Comparison of ENCODE assay signal across 1 cellular context in the genomic region with DNA sequence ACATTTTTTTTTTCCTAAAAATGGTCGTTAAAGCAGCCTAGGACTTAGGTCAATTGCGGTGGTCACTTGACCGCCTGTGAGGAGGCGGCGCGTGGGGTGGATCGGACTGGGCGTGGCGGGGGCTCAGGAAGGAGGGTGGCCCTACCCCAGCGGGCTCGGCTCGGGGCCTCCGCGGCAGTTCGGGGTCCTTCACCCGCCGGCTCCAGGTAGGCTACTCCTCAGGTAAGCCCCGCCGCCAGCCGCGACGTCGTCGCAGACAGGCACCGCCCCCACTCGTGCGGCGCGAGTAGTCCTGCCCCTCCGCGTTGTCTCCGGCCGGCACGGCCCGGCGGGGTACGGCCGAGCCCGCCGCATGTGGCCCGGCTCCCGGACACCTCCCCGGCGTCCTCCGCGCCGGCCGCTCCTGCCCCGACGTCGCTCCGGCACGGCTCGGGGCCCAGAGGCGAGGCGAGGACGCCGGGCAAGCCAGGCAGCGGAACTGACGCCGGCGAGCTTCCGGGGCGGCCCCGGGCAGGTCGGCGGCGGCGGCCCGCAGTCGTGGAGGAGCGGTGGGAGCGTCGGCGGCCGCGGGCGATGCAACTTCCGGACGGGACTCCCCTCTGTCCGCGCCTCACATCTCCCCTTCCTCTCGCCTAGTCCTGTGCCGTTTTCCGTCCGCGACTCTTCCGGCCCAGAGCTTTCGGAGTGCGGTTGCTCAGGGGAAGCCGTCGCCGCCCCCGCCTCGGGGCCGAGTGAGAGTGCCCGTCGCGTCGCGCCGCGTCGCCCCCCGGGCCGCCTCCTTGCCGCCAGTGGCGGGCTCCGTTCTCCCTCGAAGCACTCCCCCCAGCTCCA.
TF ChIP-seq lines count a peak whose summit lies in the region.

A gene (plus strand): TSS at position 513 of the 831 bp plus-strand sequence. CDS start 322 bp downstream, outside the sequence.

TF ChIP-seq in HepG2, 621 proteins besides CTCF, POLR2A, EP300 and RAD21 (continued from another document and continues in another):
- TF ChIP-seq, protein P1, sequence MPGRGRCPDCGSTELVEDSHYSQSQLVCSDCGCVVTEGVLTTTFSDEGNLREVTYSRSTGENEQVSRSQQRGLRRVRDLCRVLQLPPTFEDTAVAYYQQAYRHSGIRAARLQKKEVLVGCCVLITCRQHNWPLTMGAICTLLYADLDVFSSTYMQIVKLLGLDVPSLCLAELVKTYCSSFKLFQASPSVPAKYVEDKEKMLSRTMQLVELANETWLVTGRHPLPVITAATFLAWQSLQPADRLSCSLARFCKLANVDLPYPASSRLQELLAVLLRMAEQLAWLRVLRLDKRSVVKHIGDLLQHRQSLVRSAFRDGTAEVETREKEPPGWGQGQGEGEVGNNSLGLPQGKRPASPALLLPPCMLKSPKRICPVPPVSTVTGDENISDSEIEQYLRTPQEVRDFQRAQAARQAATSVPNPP (CRISPR knock-in tag; IDR thresholded peaks at IDR 0.05): peak; percentile 90; the same call in 1 of the 2 replicates
- TF ChIP-seq, protein P2, sequence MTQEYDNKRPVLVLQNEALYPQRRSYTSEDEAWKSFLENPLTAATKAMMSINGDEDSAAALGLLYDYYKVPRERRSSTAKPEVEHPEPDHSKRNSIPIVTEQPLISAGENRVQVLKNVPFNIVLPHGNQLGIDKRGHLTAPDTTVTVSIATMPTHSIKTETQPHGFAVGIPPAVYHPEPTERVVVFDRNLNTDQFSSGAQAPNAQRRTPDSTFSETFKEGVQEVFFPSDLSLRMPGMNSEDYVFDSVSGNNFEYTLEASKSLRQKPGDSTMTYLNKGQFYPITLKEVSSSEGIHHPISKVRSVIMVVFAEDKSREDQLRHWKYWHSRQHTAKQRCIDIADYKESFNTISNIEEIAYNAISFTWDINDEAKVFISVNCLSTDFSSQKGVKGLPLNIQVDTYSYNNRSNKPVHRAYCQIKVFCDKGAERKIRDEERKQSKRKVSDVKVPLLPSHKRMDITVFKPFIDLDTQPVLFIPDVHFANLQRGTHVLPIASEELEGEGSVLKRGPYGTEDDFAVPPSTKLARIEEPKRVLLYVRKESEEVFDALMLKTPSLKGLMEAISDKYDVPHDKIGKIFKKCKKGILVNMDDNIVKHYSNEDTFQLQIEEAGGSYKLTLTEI (CRISPR knock-in tag; conservative IDR thresholded peaks at IDR 0.05): no peak
- TF ChIP-seq, protein P3, sequence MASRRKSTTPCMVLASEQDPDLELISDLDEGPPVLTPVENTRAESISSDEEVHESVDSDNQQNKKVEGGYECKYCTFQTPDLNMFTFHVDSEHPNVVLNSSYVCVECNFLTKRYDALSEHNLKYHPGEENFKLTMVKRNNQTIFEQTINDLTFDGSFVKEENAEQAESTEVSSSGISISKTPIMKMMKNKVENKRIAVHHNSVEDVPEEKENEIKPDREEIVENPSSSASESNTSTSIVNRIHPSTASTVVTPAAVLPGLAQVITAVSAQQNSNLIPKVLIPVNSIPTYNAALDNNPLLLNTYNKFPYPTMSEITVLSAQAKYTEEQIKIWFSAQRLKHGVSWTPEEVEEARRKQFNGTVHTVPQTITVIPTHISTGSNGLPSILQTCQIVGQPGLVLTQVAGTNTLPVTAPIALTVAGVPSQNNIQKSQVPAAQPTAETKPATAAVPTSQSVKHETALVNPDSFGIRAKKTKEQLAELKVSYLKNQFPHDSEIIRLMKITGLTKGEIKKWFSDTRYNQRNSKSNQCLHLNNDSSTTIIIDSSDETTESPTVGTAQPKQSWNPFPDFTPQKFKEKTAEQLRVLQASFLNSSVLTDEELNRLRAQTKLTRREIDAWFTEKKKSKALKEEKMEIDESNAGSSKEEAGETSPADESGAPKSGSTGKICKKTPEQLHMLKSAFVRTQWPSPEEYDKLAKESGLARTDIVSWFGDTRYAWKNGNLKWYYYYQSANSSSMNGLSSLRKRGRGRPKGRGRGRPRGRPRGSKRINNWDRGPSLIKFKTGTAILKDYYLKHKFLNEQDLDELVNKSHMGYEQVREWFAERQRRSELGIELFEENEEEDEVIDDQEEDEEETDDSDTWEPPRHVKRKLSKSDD (CRISPR knock-in tag; IDR thresholded peaks at IDR 0.05; ENCODE audit: low read depth): 0 out of 2 replicates have a peak, but pooled peaks have one; percentile 57
- TF ChIP-seq ZNF567 (CRISPR knock-in tag; IDR thresholded peaks at IDR 0.05; ENCODE audit: borderline replicate concordance) (0 out of 2 replicates have a peak, but pooled peaks have one; percentile 53), ZMAT3 (CRISPR knock-in tag; conservative IDR thresholded peaks at IDR 0.05) (peak; percentile 75; the same call in 1 of the 2 replicates), ZNF264 (CRISPR knock-in tag; IDR thresholded peaks at IDR 0.05) (no peak), ETV5 (CRISPR knock-in tag; IDR thresholded peaks at IDR 0.05; ENCODE audit: borderline replicate concordance) (peak; percentile 84), KDM2A (CRISPR knock-in tag; IDR thresholded peaks at IDR 0.05; ENCODE audit: borderline replicate concordance, low read depth) (peak; percentile 87; the same call in 1 of the 2 replicates), CCDC6 (CRISPR knock-in tag; IDR thresholded peaks at IDR 0.05) (peak; percentile 93; the same call in 1 of the 2 replicates), ZNF543 (CRISPR knock-in tag; IDR thresholded peaks at IDR 0.05) (peak; percentile 61; the same call in 1 of the 2 replicates), ZBTB1 (CRISPR knock-in tag; IDR thresholded peaks at IDR 0.05; ENCODE audit: borderline replicate concordance) (no peak), ZNF235 (CRISPR knock-in tag; IDR thresholded peaks at IDR 0.05; ENCODE audit: borderline replicate concordance) (peak; percentile 64; the same call in 1 of the 2 replicates), KAT8 (CRISPR knock-in tag; IDR thresholded peaks at IDR 0.05) (peak; percentile 89), HNRNPLL (IDR thresholded peaks at IDR 0.05; ENCODE audit: low read depth, low read length, poor library complexity, severe bottlenecking) (peak; percentile 79), HIVEP1 (CRISPR knock-in tag; IDR thresholded peaks at IDR 0.05) (no peak), ZNF75D (CRISPR knock-in tag; IDR thresholded peaks at IDR 0.05; ENCODE audit: borderline replicate concordance) (no peak), ZNF709 (CRISPR knock-in tag; IDR thresholded peaks at IDR 0.05) (peak; percentile 87), HOXA9 (CRISPR knock-in tag; IDR thresholded peaks at IDR 0.05; ENCODE audit: borderline replicate concordance) (peak; percentile 88)
- TF ChIP-seq, protein P4, sequence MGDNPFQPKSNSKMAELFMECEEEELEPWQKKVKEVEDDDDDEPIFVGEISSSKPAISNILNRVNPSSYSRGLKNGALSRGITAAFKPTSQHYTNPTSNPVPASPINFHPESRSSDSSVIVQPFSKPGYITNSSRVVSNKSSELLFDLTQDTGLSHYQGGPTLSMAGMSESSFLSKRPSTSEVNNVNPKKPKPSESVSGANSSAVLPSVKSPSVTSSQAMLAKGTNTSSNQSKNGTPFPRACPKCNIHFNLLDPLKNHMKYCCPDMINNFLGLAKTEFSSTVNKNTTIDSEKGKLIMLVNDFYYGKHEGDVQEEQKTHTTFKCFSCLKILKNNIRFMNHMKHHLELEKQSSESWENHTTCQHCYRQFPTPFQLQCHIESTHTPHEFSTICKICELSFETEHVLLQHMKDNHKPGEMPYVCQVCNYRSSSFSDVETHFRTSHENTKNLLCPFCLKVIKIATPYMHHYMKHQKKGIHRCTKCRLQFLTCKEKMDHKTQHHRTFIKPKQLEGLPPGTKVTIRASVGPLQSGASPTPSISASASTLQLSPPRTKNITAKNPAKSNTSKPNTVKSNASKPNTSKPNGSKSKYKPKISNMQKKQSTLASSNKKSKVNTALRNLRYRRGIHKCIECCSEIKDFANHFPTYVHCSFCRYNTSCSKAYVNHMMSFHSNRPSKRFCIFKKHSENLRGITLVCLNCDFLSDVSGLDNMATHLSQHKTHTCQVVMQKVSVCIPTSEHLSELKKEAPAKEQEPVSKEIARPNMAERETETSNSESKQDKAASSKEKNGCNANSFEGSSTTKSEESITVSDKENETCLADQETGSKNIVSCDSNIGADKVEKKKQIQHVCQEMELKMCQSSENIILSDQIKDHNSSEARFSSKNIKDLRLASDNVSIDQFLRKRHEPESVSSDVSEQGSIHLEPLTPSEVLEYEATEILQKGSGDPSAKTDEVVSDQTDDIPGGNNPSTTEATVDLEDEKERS (CRISPR knock-in tag; IDR thresholded peaks at IDR 0.05): no peak
- TF ChIP-seq, protein P5, sequence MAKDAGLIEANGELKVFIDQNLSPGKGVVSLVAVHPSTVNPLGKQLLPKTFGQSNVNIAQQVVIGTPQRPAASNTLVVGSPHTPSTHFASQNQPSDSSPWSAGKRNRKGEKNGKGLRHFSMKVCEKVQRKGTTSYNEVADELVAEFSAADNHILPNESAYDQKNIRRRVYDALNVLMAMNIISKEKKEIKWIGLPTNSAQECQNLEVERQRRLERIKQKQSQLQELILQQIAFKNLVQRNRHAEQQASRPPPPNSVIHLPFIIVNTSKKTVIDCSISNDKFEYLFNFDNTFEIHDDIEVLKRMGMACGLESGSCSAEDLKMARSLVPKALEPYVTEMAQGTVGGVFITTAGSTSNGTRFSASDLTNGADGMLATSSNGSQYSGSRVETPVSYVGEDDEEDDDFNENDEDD (CRISPR knock-in tag; IDR thresholded peaks at IDR 0.05; ENCODE audit: borderline replicate concordance): peak; percentile 57; the same call in 1 of the 2 replicates
- TF ChIP-seq, protein P6, sequence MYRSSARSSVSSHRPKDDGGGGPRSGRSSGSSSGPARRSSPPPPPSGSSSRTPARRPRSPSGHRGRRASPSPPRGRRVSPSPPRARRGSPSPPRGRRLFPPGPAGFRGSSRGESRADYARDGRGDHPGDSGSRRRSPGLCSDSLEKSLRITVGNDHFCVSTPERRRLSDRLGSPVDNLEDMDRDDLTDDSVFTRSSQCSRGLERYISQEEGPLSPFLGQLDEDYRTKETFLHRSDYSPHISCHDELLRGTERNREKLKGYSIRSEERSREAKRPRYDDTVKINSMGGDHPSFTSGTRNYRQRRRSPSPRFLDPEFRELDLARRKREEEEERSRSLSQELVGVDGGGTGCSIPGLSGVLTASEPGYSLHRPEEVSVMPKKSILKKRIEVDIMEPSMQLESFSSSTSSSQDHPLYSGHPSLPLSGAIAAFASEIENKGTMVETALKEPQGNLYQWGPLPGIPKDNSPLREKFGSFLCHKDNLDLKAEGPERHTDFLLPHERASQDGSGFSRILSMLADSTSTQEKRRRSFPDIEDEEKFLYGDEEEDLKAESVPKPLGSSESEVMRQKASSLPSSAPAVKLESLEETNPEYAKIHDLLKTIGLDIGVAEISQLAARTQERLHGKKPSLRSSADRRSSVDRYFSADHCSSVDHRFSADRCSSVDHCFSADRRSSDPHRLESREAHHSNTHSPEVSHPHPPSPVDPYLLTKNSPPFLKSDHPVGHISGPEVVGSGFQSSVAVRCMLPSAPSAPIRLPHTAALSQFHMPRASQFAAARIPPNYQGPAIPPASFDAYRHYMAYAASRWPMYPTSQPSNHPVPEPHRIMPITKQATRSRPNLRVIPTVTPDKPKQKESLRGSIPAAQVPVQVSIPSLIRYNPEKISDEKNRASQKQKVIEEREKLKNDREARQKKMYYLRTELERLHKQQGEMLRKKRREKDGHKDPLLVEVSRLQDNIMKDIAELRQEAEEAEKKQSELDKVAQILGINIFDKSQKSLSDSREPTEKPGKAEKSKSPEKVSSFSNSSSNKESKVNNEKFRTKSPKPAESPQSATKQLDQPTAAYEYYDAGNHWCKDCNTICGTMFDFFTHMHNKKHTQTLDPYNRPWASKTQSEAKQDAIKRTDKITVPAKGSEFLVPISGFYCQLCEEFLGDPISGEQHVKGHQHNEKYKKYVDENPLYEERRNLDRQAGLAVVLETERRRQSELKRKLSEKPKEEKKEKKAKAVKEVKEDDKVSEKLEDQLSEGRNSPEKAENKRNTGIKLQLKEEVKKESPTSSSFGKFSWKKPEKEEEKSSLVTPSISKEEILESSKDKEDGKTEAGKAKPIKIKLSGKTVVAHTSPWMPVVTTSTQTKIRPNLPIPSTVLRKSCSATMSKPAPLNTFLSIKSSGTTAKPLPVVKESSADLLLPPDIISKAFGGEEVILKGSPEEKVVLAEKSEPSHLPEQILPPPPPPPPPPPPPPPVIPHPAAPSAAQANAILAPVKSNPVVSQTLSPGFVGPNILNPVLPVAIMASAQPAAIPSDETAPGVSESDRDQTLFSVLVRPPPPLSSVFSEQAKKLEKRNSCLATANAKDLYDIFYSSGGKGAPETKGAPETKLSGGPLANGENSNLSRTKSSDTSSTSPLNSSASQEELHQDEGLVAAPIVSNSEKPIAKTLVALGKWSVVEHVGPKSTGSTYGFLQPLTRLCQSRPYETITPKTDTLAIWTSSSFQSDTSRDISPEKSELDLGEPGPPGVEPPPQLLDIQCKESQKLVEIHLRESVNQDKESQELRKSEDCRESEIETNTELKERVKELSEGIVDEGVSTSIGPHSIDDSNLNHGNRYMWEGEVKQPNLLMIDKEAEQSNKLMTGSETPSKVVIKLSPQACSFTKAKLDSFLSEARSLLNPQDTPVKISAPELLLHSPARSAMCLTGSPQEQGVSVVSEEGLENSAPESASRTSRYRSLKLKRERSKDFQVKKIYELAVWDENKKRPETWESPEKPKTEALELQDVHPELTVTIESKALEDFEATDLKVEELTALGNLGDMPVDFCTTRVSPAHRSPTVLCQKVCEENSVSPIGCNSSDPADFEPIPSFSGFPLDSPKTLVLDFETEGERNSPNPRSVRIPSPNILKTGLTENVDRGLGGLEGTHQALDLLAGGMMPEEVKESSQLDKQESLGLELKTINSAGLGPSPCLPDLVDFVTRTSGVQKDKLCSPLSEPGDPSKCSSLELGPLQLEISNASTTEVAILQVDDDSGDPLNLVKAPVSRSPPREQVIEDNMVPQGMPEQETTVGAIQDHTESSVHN (CRISPR knock-in tag; IDR thresholded peaks at IDR 0.05): no peak
- TF ChIP-seq, protein P7, sequence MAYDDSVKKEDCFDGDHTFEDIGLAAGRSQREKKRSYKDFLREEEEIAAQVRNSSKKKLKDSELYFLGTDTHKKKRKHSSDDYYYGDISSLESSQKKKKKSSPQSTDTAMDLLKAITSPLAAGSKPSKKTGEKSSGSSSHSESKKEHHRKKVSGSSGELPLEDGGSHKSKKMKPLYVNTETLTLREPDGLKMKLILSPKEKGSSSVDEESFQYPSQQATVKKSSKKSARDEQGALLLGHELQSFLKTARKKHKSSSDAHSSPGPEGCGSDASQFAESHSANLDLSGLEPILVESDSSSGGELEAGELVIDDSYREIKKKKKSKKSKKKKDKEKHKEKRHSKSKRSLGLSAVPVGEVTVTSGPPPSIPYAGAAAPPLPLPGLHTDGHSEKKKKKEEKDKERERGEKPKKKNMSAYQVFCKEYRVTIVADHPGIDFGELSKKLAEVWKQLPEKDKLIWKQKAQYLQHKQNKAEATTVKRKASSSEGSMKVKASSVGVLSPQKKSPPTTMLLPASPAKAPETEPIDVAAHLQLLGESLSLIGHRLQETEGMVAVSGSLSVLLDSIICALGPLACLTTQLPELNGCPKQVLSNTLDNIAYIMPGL (CRISPR knock-in tag; IDR thresholded peaks at IDR 0.05; ENCODE audit: borderline replicate concordance in 1 of 2, low read depth in 1 of 2): peak; percentile 76 to 81; a peak in 3 of 4 replicates
- TF ChIP-seq, protein P8, sequence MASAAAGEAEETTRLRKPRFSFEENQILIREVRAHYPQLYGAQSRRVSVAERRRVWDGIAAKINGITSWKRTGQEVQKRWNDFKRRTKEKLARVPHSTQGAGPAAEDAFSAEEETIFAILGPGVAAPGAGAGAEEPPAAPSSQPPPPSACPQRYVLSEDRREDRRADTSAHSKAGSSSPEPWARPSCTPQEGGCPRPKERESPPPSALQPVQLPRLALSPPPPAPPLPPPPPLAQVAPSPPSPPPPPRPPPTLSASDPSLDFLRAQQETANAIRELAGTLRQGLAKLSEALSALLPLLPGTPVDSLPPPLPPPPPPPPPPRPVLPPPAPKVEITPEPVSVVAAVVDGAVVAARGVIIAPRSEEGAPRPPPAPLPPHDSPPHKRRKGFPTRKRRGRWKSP (CRISPR knock-in tag; IDR thresholded peaks at IDR 0.05): peak; percentile 75; the same call in 1 of the 2 replicates
